Comparison of ENCODE assay signal across 8 cellular contexts in the genomic region with DNA sequence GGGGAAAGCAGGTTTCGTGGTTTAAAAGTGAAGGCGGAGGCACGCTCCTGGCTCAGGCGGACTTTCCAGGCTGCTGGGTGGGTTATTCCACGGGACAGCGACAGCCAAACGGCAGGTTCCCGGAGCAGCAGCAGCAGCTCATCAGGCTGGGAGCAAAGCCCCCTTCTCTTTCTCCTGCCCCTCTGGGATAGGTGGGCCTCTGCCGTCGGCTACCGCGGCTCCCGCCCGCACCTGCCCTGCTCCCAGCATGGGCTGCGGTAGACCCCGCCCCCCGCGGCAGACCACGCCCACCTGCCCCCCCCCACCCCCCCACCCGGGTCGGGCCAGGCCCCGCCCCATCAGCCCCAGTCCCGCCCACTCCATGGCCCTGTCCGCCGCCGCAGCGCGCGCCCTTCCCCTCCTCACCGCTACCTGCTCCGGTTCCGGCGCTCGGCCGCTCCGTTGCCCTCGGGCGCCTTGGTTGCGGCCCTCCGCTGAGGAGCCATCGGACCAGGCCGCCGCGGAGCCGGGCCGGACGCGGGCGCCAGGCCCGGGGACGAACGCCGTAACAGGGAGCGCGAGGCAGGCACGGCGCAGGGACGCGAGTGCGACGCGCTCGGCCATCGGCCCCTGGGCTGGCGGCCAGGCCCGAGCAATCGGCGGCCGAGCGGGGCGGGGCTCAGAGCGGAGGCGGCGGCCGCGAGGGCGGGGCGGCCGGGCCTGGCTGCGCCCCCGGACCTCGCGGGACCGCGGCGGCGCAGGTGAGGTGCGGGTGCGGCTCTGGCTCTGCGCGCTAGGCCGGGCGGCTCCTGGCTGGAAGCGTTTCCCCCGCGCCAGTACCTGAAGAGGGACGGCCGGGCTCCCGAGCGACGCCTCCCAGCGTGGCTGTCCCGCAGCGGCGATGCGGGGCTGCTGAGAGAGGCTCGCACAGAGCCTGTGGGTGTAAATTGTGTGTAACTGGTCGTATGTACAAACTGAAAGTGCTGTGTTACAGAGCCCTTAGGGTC. TPM values are rescaled to one million over a fixed set of nuclear protein-coding genes. Genes with fewer than 3 reads are reported as not detected.
DNase-seq lines count a peak whose midpoint lies in the region; FAIRE-seq and TF ChIP-seq lines count a peak whose summit lies in the region.

HEXD (plus strand) TSS at position 347 of the 986 bp plus-strand sequence. CDS start 1,453 bp downstream, outside the sequence.
OGFOD3 (minus strand) TSS at position 586 of the 986 bp plus-strand sequence; CDS start at position 485, 101 bp downstream.

- H3K27ac ChIP-seq in neutrophil = peak within 1 kb of the TSS; percentile 87

- H3K36me3 ChIP-seq in HAP-1 (replicated peaks) (no peaks in the 10 kb centered on the region; the same call in 1 of the 2 replicates), MG63 (no peaks in the 10 kb centered on the region), neutrophil (no peaks in the 10 kb centered on the region)

- peak; percentile 65 for TF ChIP-seq CTCF in neutrophil (IDR thresholded peaks at IDR 0.05)
- TF ChIP-seq CTCF in subcutaneous adipose tissue (IDR thresholded peaks at IDR 0.05; ENCODE audit: low read depth) = no peak

- H3K4me1 ChIP-seq in HAP-1 (peaks cover 13% of the 10 kb centered on the region), neutrophil (ENCODE audit: control insufficient read depth in 1 of 2, insufficient read depth in 1 of 2, low read depth in 1 of 2, low read length in 1 of 2) (peaks cover 21 to 29% of the 10 kb centered on the region in 2 experiments)

- H3K4me3 ChIP-seq in HAP-1 (peak within 1 kb of the TSS; percentile 50), MG63 (peak within 1 kb of the TSS; percentile 60), neutrophil (ENCODE audit: low read depth in 1 of 2, low read length in 1 of 2) (peak within 1 kb of the TSS; percentile 85 to 93)

- FAIRE-seq in frontal cortex (lab: Jason Lieb, UNC) = no peak

- H3K27me3 ChIP-seq in HAP-1 (ENCODE audit: low read depth) = no peaks in the 10 kb centered on the region
- H3K27me3 ChIP-seq in MG63 = no peaks in the 10 kb centered on the region
- no peaks in the 10 kb centered on the region for H3K27me3 ChIP-seq in neutrophil

- DNase-seq in GF-D8 (lab: John Stamatoyannopoulos, UW) (peak; percentile 24), HAP-1 (ENCODE audit: low spot score in 2 of 2) (peak; percentile 70 to 86), MG63 (peak; percentile 82), SK-MEL-5 (ENCODE audit: low read depth, low spot score) (peak; percentile 76), frontal cortex (ENCODE audit: low spot score in 2 of 2) (peak; percentile 99)
- DNase-seq in activated naive CD4-positive, alpha-beta T cell (lab: John Stamatoyannopoulos, UW) = peak; percentile 69 to 84 (median 79)

- in situ Hi-C loops in HAP-1 (cut with MboI; ENCODE audit: low sequenced_read_pairs) = no loop called here
- in situ Hi-C loops in SK-MEL-5 (cut with HindIII; ENCODE audit: low pct_unique_long_range_greater_than_20kb, low sequenced_read_pairs) = no loop called here

- H3K9me3 ChIP-seq in HAP-1 = no peaks in the 10 kb centered on the region
- H3K9me3 ChIP-seq in MG63 = no peaks in the 10 kb centered on the region
- H3K9me3 ChIP-seq in neutrophil = no peaks in the 10 kb centered on the region

RNA-seq across cellular contexts. Expression of gene HEXD, which starts in this region (rescaled TPM):
- 12.1 and 15.3 TPM in 2 replicates for total RNA-seq in MG63 (2014; rRNA removed; shearing (Covaris generic); ENCODE audit: low replicate concordance)
- 4.4 and 7.9 TPM in 2 replicates for total RNA-seq in SK-MEL-5 (2014; rRNA removed; shearing (Covaris generic))
- 7.6 and 9.3 TPM in 2 replicates for polyA plus RNA-seq in SK-MEL-5 (2015; cell fraction: cytosol; rRNA removed)
- 126 and 129 TPM in 2 replicates for polyA plus RNA-seq in SK-MEL-5 (2015; cell fraction: nucleus; rRNA removed)
- total RNA-seq in frontal cortex (14.3 TPM), subcutaneous adipose tissue (100 to 1,000 TPM in 2 of 4 donors, 10 to 100 TPM in 2; 47.0 to 160 (median 105) TPM)

RNA-seq across cellular contexts. Expression of gene OGFOD3, which starts in this region (rescaled TPM):
- total RNA-seq in MG63 (2014; rRNA removed; shearing (Covaris generic); ENCODE audit: low replicate concordance) = 21.2 and 33.7 TPM in 2 replicates
- total RNA-seq in SK-MEL-5 (2014; rRNA removed; shearing (Covaris generic)) = 29.3 and 30.0 TPM in 2 replicates
- 92.7 and 129 TPM in 2 replicates for polyA plus RNA-seq in SK-MEL-5 (2015; cell fraction: cytosol; rRNA removed)
- polyA plus RNA-seq in SK-MEL-5 (2015; cell fraction: nucleus; rRNA removed) = 20.1 and 30.9 TPM in 2 replicates
- 15.9 TPM for total RNA-seq in frontal cortex
- total RNA-seq in subcutaneous adipose tissue = 10 to 100 TPM in 3 of 4 donors, 1 to 10 TPM in 1; 7.7 to 39.9 (median 24.3) TPM

Comparison
In these comparisons a context has a peak if more than half of its experiments do, and no peak if none do; other contexts are left out.
1. Peak in every context shown above with its lines: DNase-seq, H3K4me3 ChIP-seq and H3K27ac ChIP-seq.
2. DNase-seq: peak in every context shown above with its lines; median percentile 99 in frontal cortex; 82 in MG63; 79 in activated naive CD4-positive, alpha-beta T cell; 78 in HAP-1; 76 in SK-MEL-5; 24 in GF-D8.